Comparison of ENCODE assay signal across 8 cellular contexts in the genomic region with DNA sequence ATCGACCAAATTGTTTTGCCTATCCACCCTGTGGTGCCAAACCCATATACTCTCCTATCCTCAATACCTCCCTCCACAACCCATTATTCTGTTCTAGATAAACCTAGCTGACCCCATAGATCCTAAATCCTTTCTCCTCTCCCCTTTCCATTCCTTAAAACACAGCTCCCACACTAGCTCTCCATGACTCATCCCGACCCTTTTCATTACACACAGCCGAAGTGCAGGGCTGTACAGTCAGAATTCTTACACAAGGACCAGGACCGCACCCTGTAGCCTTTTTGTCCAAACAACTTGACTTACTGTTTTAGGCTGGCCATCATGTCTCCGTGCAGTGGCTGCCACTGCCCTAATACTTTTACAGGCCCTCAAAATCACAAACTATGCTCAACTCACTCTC. TPM values are rescaled to one million over a fixed set of nuclear protein-coding genes. Genes with fewer than 3 reads are reported as not detected.
DNase-seq lines count a peak whose midpoint lies in the region; ATAC-seq and TF ChIP-seq lines count a peak whose summit lies in the region.
"Not testable (repeated sequence)": the region's sequence is repeated elsewhere in the genome, so short reads cannot be mapped to it uniquely, and the experiment has no call there.

No MANE protein-coding gene starts in this region.

- intact Hi-C loops in activated CD4-positive, alpha-beta T cell treated with anti-CD3 and anti-CD28 coated beads, Interleukin-2, amount 10 ng/mL, durations not matched to agents 24 days and 14 days (cut with micrococcal nuclease), result not testable (repeated sequence)
- intact Hi-C loops in natural killer cell (cut with micrococcal nuclease), result loop anchor here (10.0 kb wide), 1 partner anchor 228 kb away; no protein-coding TSS in a partner anchor

- H3K27me3 Mint-ChIP-seq in activated CD4-positive, alpha-beta T cell treated with anti-CD3 and anti-CD28 coated beads, Interleukin-2, amount 10 ng/mL, durations not matched to agents 24 days and 14 days; natural killer cell (ENCODE audit: low read depth in 2 of 2): not testable (repeated sequence)

- 75% methylated on average over 5 of the region's 5 CpGs for WGBS in hepatocyte (ENCODE audit: low lambda C conversion rate, missing lambda C conversion rate)
- WGBS in upper lobe of left lung, 2 donors, result 76 to 77% methylated on average over 5 of the region's 5 CpGs

- not testable (repeated sequence) for H3K4me3 ChIP-seq in epithelial cell of esophagus (ENCODE audit: low read length); hepatocyte
- peak overlapping the region in 3 of 4 donors; percentile 32 to 43 (median 37) for H3K4me3 ChIP-seq in upper lobe of left lung

- H3K79me2 ChIP-seq in hepatocyte, result not testable (repeated sequence)

- not testable (repeated sequence) for H2AFZ ChIP-seq in hepatocyte

- peak in 1 of 4 donors; percentile 40 for TF ChIP-seq POLR2A in upper lobe of left lung (IDR thresholded peaks at IDR 0.05)

- not testable (repeated sequence) for H3K27me3 ChIP-seq in hepatocyte, upper lobe of left lung

- H3K36me3 Mint-ChIP-seq in activated CD4-positive, alpha-beta T cell treated with anti-CD3 and anti-CD28 coated beads, Interleukin-2, amount 10 ng/mL, durations not matched to agents 24 days and 14 days (ENCODE audit: low read depth); natural killer cell: not testable (repeated sequence)

- not testable (repeated sequence) for H3K36me3 ChIP-seq in hepatocyte (replicated peaks; ENCODE audit: insufficient read depth, low read depth); upper lobe of left lung

- DNase-seq in EH (ENCODE audit: low read depth) (peak; percentile 42), M059J (ENCODE audit: low read depth) (peak; percentile 24), amniotic epithelial cell (ENCODE audit: low read depth) (peak; percentile 55), epithelial cell of esophagus (ENCODE audit: low read depth) (peak; percentile 74), upper lobe of left lung (peak in 1 of 2 donors; percentile 67)
- not testable (repeated sequence) for DNase-seq in activated CD4-positive, alpha-beta T cell treated with anti-CD3 and anti-CD28 coated beads, Interleukin-2, amount 10 ng/mL, durations not matched to agents 24 days and 14 days; hepatocyte (ENCODE audit: low spot score); natural killer cell

- H4K20me1 ChIP-seq in hepatocyte (ENCODE audit: insufficient read depth, poor library complexity, severe bottlenecking), result not testable (repeated sequence)

- H3K4me3 Mint-ChIP-seq in activated CD4-positive, alpha-beta T cell treated with anti-CD3 and anti-CD28 coated beads, Interleukin-2, amount 10 ng/mL, durations not matched to agents 24 days and 14 days, result not testable (repeated sequence)
- peak overlapping the region; percentile 13 for H3K4me3 Mint-ChIP-seq in natural killer cell

- H3K27ac ChIP-seq in hepatocyte (peak overlapping the region; percentile 34), upper lobe of left lung (peak overlapping the region; percentile 34 to 82 (median 76))

- H3K9me3 Mint-ChIP-seq in activated CD4-positive, alpha-beta T cell treated with anti-CD3 and anti-CD28 coated beads, Interleukin-2, amount 10 ng/mL, durations not matched to agents 24 days and 14 days; natural killer cell: not testable (repeated sequence)

- not testable (repeated sequence) for H3K4me2 ChIP-seq in hepatocyte

- TF ChIP-seq EP300 in upper lobe of left lung (IDR thresholded peaks at IDR 0.05), result not testable (repeated sequence)

- H3K9me2 ChIP-seq in hepatocyte (replicated peaks; ENCODE audit: insufficient read depth), result not testable (repeated sequence)

- H3K27ac Mint-ChIP-seq in activated CD4-positive, alpha-beta T cell treated with anti-CD3 and anti-CD28 coated beads, Interleukin-2, amount 10 ng/mL, durations not matched to agents 24 days and 14 days, result peak overlapping the region; percentile 2
- peak overlapping the region; percentile 15 to 32 for H3K27ac Mint-ChIP-seq in natural killer cell

- not testable (repeated sequence) for H3K9me3 ChIP-seq in hepatocyte (ENCODE audit: low read depth); upper lobe of left lung

- not testable (repeated sequence) for TF ChIP-seq CTCF in epithelial cell of esophagus (IDR thresholded peaks at IDR 0.05; ENCODE audit: insufficient read depth, low read depth, low read length, missing control alignments); hepatocyte (IDR thresholded peaks at IDR 0.05; ENCODE audit: poor library complexity); natural killer cell (IDR thresholded peaks at IDR 0.05); upper lobe of left lung (IDR thresholded peaks at IDR 0.05)

- peaks cover 29% of the 10 kb centered on the region for H3K4me1 Mint-ChIP-seq in activated CD4-positive, alpha-beta T cell treated with anti-CD3 and anti-CD28 coated beads, Interleukin-2, amount 10 ng/mL, durations not matched to agents 24 days and 14 days
- peaks cover 25 to 31% of the 10 kb centered on the region in 2 donors for H3K4me1 Mint-ChIP-seq in natural killer cell

- not testable (repeated sequence) for H3K4me1 ChIP-seq in hepatocyte (ENCODE audit: insufficient read depth)
- H3K4me1 ChIP-seq in upper lobe of left lung, result peaks cover 10 to 26% (median 16%) of the 10 kb centered on the region in 4 donors

- not testable (repeated sequence) for ATAC-seq in natural killer cell; upper lobe of left lung (ENCODE audit: low FRiP score in 2 of 2)

RNA-seq across cellular contexts. Expression of a gene that starts 24.2 kb away (rescaled TPM):
- 95.5 and 107 TPM in 2 replicates for total RNA-seq in M059J (2014; rRNA removed; shearing (Covaris generic))
- total RNA-seq in activated CD4-positive, alpha-beta T cell treated with anti-CD3 and anti-CD28 coated beads, Interleukin-2, amount 10 ng/mL, durations not matched to agents 24 days and 14 days, result 64.9 and 71.3 TPM in 2 replicates
- total RNA-seq in hepatocyte (26.4 and 31.0 TPM in 2 replicates), natural killer cell (10 to 100 TPM; 50.7 to 76.7 (median 51.6) TPM), upper lobe of left lung (10 to 100 TPM; 29.3 to 57.6 (median 43.5) TPM)
- 28.4 and 35.3 TPM in 2 replicates for polyA plus RNA-seq in hepatocyte

RNA-seq across cellular contexts. Expression of a gene that starts 29.4 kb away (rescaled TPM):
- 13.8 and 18.0 TPM in 2 replicates for total RNA-seq in M059J (2014; rRNA removed; shearing (Covaris generic))
- 11.3 and 14.3 TPM in 2 replicates for total RNA-seq in activated CD4-positive, alpha-beta T cell treated with anti-CD3 and anti-CD28 coated beads, Interleukin-2, amount 10 ng/mL, durations not matched to agents 24 days and 14 days
- total RNA-seq in hepatocyte, result 21.6 and 23.4 TPM in 2 replicates
- 23.2 and 23.8 TPM in 2 replicates for polyA plus RNA-seq in hepatocyte
- total RNA-seq in natural killer cell, result 10 to 100 TPM; 20.4 to 34.0 (median 25.9) TPM
- 10 to 100 TPM; 24.2 to 32.5 (median 28.2) TPM for total RNA-seq in upper lobe of left lung

RNA-seq across cellular contexts. Expression of a gene that starts 33.1 kb away (rescaled TPM):
- 162 and 258 TPM in 2 replicates for total RNA-seq in M059J (2014; rRNA removed; shearing (Covaris generic))
- total RNA-seq in activated CD4-positive, alpha-beta T cell treated with anti-CD3 and anti-CD28 coated beads, Interleukin-2, amount 10 ng/mL, durations not matched to agents 24 days and 14 days, result 271 and 278 TPM in 2 replicates
- total RNA-seq in hepatocyte (39.1 and 59.3 TPM in 2 replicates), natural killer cell (100 to 1,000 TPM; 404 to 457 (median 446) TPM), upper lobe of left lung (100 to 1,000 TPM; 131 to 310 (median 221) TPM)
- polyA plus RNA-seq in hepatocyte, result 108 and 116 TPM in 2 replicates

RNA-seq across cellular contexts. Expression of a gene that starts 44.7 kb away (rescaled TPM):
- 130 and 159 TPM in 2 replicates for total RNA-seq in M059J (2014; rRNA removed; shearing (Covaris generic))
- 64.9 and 66.5 TPM in 2 replicates for total RNA-seq in activated CD4-positive, alpha-beta T cell treated with anti-CD3 and anti-CD28 coated beads, Interleukin-2, amount 10 ng/mL, durations not matched to agents 24 days and 14 days
- total RNA-seq in hepatocyte (6.9 and 12.7 TPM in 2 replicates), natural killer cell (1 to 10 TPM; 2.7 to 4.6 (median 3.3) TPM), upper lobe of left lung (10 to 100 TPM in 1 of 6 donors, 1 to 10 TPM in 5; 1.2 to 11.8 (median 4.4) TPM)
- 6.1 and 6.6 TPM in 2 replicates for polyA plus RNA-seq in hepatocyte

RNA-seq across cellular contexts. Expression of a gene that starts 48.2 kb away (rescaled TPM):
- 29.9 and 54.6 TPM in 2 replicates for total RNA-seq in M059J (2014; rRNA removed; shearing (Covaris generic))
- 27.3 and 28.4 TPM in 2 replicates for total RNA-seq in activated CD4-positive, alpha-beta T cell treated with anti-CD3 and anti-CD28 coated beads, Interleukin-2, amount 10 ng/mL, durations not matched to agents 24 days and 14 days
- total RNA-seq in hepatocyte, result 57.4 and 63.3 TPM in 2 replicates
- 82.1 and 89.3 TPM in 2 replicates for polyA plus RNA-seq in hepatocyte
- 10 to 100 TPM; 80.7 to 91.4 (median 84.9) TPM for total RNA-seq in natural killer cell
- total RNA-seq in upper lobe of left lung, result 100 to 1,000 TPM in 2 of 6 donors, 10 to 100 TPM in 4; 56.5 to 149 (median 77.9) TPM
